In genomic region chr17:8300226-8300625, GRCh38 we compare ENCODE assay signal across 17 cellular contexts. TPM values are rescaled to one million over a fixed set of nuclear protein-coding genes. Genes with fewer than 3 reads are reported as not detected.
A peak's percentile ranks its signal among the peaks of the same experiment; 100 is the strongest.
DNase-seq lines count a peak whose midpoint lies in the region; ATAC-seq, FAIRE-seq and TF ChIP-seq lines count a peak whose summit lies in the region.
"Had no signal": no experiment of that assay in that cellular context is flagged by ENCODE, and none has a peak within 500 bp of the region (broad histone marks: within the 10 kb centered on the region; RNA-seq: fewer than 3 reads in every experiment).

No MANE protein-coding gene starts in this region.

- H3K27me3 ChIP-seq in HepG2 (ENCODE audit: control insufficient read depth in 1 of 2, insufficient read depth in 2 of 2, low read length in 2 of 2): no peaks in the 10 kb centered on the region
- no peaks in the 10 kb centered on the region for H3K27me3 ChIP-seq in right lobe of liver
- no peaks in the 10 kb centered on the region for H3K27me3 ChIP-seq in subcutaneous abdominal adipose tissue (ENCODE audit: control insufficient read depth in 5 of 5, insufficient read depth in 4 of 5, low read length in 5 of 5)
- H3K27me3 ChIP-seq: breast epithelium, hepatocyte, MG63, right atrium auricular region, upper lobe of right lung had no signal

- peaks cover 2% of the 10 kb centered on the region for H3K9me3 Mint-ChIP-seq in glutamatergic neuron (ENCODE audit: unreplicated experiment)
- H3K9me3 Mint-ChIP-seq: activated T-helper 2 cell treated with anti-CD3 and anti-CD28 coated beads, Interferon-gamma antibody, Interleukin-2, Interleukin-4, amounts not matched to agents 10 μg/mL and 5 μg/mL and 100 μg/mL, durations not matched to agents 14 hours and 24 hours and 36 hours had no signal

- CTCF ChIA-PET in HepG2 (lab: Yijun Ruan, JAX; ENCODE audit: low intra/inter-chr PET ratio, low total read pairs) (interaction anchor here (0.6 kb wide), 1 partner anchor 77 kb away, joined by 3 read pairs; no protein-coding TSS in a partner anchor), OCI-LY7 (lab: Charles Lee; ENCODE audit: unreplicated experiment) (no interaction called here)

- H3K4me3 ChIP-seq in HepG2 (replicated peaks in 1 of 3; ENCODE audit: insufficient read depth in 1 of 3, low read depth in 2 of 3, low read length in 3 of 3) (no peak overlapping the region), right lobe of liver (no peak overlapping the region), OCI-LY7 (ENCODE audit: low read depth, low read length, poor library complexity, severe bottlenecking) (no peak overlapping the region), subcutaneous abdominal adipose tissue (ENCODE audit: low read depth in 1 of 5, low read length in 5 of 5) (no peak overlapping the region)
- H3K4me3 ChIP-seq: breast epithelium, hepatocyte, MG63, right atrium auricular region, upper lobe of right lung had no signal

- no peaks in the 10 kb centered on the region for H3K9me2 ChIP-seq in OCI-LY7 (ENCODE audit: insufficient read depth, low read length)

- H3K27ac Mint-ChIP-seq in glutamatergic neuron (ENCODE audit: unreplicated experiment): peak overlapping the region; percentile 16
- H3K27ac Mint-ChIP-seq: activated T-helper 2 cell treated with anti-CD3 and anti-CD28 coated beads, Interferon-gamma antibody, Interleukin-2, Interleukin-4, amounts not matched to agents 10 μg/mL and 5 μg/mL and 100 μg/mL, durations not matched to agents 14 hours and 24 hours and 36 hours had no signal

- TF ChIP-seq RAD21 in HepG2 (CRISPR knock-in tag; IDR thresholded peaks at IDR 0.05): no peak

- no peaks in the 10 kb centered on the region for H3K4me1 Mint-ChIP-seq in glutamatergic neuron (ENCODE audit: low read depth, unreplicated experiment)

- TF ChIP-seq EP300 in HepG2 (IDR thresholded peaks at IDR 0.05; ENCODE audit: low read depth in 2 of 2, low read length in 2 of 2) (no peak), HepG2 (CRISPR knock-in tag; IDR thresholded peaks at IDR 0.05; ENCODE audit: borderline replicate concordance) (no peak)

- DNase-seq in HepG2 (ENCODE audit: low spot score) (no peak), right lobe of liver (no peak), OCI-LY7 (ENCODE audit: low spot score) (no peak), glutamatergic neuron (no peak), GM10266 (ENCODE audit: extremely low spot score) (no peak), Right ventricle myocardium superior (no peak)
- DNase-seq: upper lobe of right lung had no signal

- peaks cover 1% of the 10 kb centered on the region for H3K27me3 Mint-ChIP-seq in glutamatergic neuron (ENCODE audit: unreplicated experiment)

- no peak for FAIRE-seq in HepG2 (lab: Jason Lieb, UNC)
- FAIRE-seq: kidney had no signal

- H3K27ac ChIP-seq in HepG2 (ENCODE audit: extremely low read length, insufficient read depth, low read length): no peak overlapping the region
- H3K27ac ChIP-seq in right lobe of liver: no peak overlapping the region
- peak overlapping the region; percentile 4 for H3K27ac ChIP-seq in OCI-LY7 (ENCODE audit: low read depth, low read length, poor library complexity, severe bottlenecking)
- peak overlapping the region; percentile 37 for H3K27ac ChIP-seq in subcutaneous abdominal adipose tissue (ENCODE audit: low read depth, low read length)
- H3K27ac ChIP-seq: breast epithelium, hepatocyte, right atrium auricular region, RWPE1, upper lobe of right lung had no signal

- WGBS in HepG2 (ENCODE audit: low lambda C conversion rate): 62% methylated on average over 3 of the region's 3 CpGs
- WGBS in right lobe of liver (ENCODE audit: insufficient coverage, low coverage, low lambda C conversion rate, missing lambda C conversion rate): 42% methylated on average over 3 of the region's 3 CpGs

- TF ChIP-seq POLR2A in HepG2 (IDR thresholded peaks at IDR 0.05; ENCODE audit: insufficient read depth in 1 of 2, low read depth in 2 of 2, low read length in 2 of 2): no peak
- no peak for TF ChIP-seq POLR2A in right lobe of liver (IDR thresholded peaks at IDR 0.05)

- H3K79me2 ChIP-seq in HepG2 (ENCODE audit: insufficient read depth, low read length): no peaks in the 10 kb centered on the region
- H3K79me2 ChIP-seq in OCI-LY7 (ENCODE audit: insufficient read depth, low read depth, low read length): no peaks in the 10 kb centered on the region
- H3K79me2 ChIP-seq: hepatocyte had no signal

- BruUV-seq in HepG2 (replicated peaks; lab: Mats Ljungman, UMichigan): no TSS peak
- BruUV-seq in OCI-LY7 (replicated peaks; lab: Mats Ljungman, UMichigan): no TSS peak

- in situ Hi-C loops in HepG2 (cut with HindIII; ENCODE audit: extremely low pct_ligation_motif_present, low pct_unique_long_range_greater_than_20kb): loop anchor here (5.0 kb wide), 2 partner anchors 78 to 178 kb away; partner anchors contain the start of gene HES7

- peak overlapping the region; percentile 3 for H3K4me3 Mint-ChIP-seq in glutamatergic neuron (ENCODE audit: unreplicated experiment)

- POLR2A ChIA-PET in HepG2 (lab: Yijun Ruan, JAX): interaction anchor here (1.0 to 1.9 kb wide), 5 partner anchors 26 to 127 kb away, joined by 3 to 6 read pairs (median 3); partner anchors contain the start of gene PFAS
- POLR2A ChIA-PET in OCI-LY7 (lab: Charles Lee): interaction anchor here (1.1 kb wide), 1 partner anchor 77 kb away, joined by 3 read pairs; no protein-coding TSS in a partner anchor

- H3K36me3 Mint-ChIP-seq in glutamatergic neuron (ENCODE audit: unreplicated experiment): no peaks in the 10 kb centered on the region

- H2AFZ ChIP-seq in HepG2 (ENCODE audit: low read length) (no peak overlapping the region), OCI-LY7 (ENCODE audit: low read length) (peak overlapping the region; percentile 75)
- H2AFZ ChIP-seq: hepatocyte had no signal

- no peak for TF ChIP-seq CTCF in HepG2 (CRISPR knock-in tag; IDR thresholded peaks at IDR 0.05)
- no peak for TF ChIP-seq CTCF in right lobe of liver (IDR thresholded peaks at IDR 0.05)
- TF ChIP-seq CTCF in OCI-LY7 (conservative IDR thresholded peaks at IDR 0.05; ENCODE audit: low read length): no peak
- TF ChIP-seq CTCF in glutamatergic neuron (IDR thresholded peaks at IDR 0.05; ENCODE audit: partially characterized antibody, unreplicated experiment): no peak
- no peak for TF ChIP-seq CTCF in GM10266 (IDR thresholded peaks at IDR 0.05; ENCODE audit: control insufficient read depth, insufficient read depth, low read depth, missing control alignments)

- peaks cover 42% of the 10 kb centered on the region; the same call in 1 of the 2 replicates for H3K4me1 ChIP-seq in HepG2 (ENCODE audit: insufficient read depth, low read length)
- no peaks in the 10 kb centered on the region for H3K4me1 ChIP-seq in right lobe of liver
- peaks cover 6% of the 10 kb centered on the region for H3K4me1 ChIP-seq in OCI-LY7 (ENCODE audit: insufficient read depth, low read length, poor library complexity, severe bottlenecking)
- peaks cover 0 to 7% (median 0%) of the 10 kb centered on the region in 5 donors for H3K4me1 ChIP-seq in subcutaneous abdominal adipose tissue (ENCODE audit: control insufficient read depth in 5 of 5, insufficient read depth in 5 of 5, low read length in 5 of 5)
- H3K4me1 ChIP-seq: breast epithelium, upper lobe of right lung had no signal

- H3K9ac ChIP-seq in HepG2 (ENCODE audit: insufficient read depth, low read depth, low read length) (no peak overlapping the region), subcutaneous abdominal adipose tissue (ENCODE audit: low read length in 5 of 5) (no peak overlapping the region)

- no peaks in the 10 kb centered on the region for H3K9me3 ChIP-seq in HepG2 (ENCODE audit: low read length)
- H3K9me3 ChIP-seq in right lobe of liver: peaks cover 0 to 2% (median 0%) of the 10 kb centered on the region in 4 donors
- no peaks in the 10 kb centered on the region for H3K9me3 ChIP-seq in OCI-LY7 (ENCODE audit: low read length)
- H3K9me3 ChIP-seq in subcutaneous abdominal adipose tissue (ENCODE audit: control insufficient read depth in 5 of 5, low read length in 5 of 5): no peaks in the 10 kb centered on the region
- H3K9me3 ChIP-seq: breast epithelium, MG63, right atrium auricular region, upper lobe of right lung had no signal

- intact Hi-C loops in HepG2 (cut with micrococcal nuclease; ENCODE audit: unreplicated experiment): loop anchor here (1.0 kb wide), 1 partner anchor 77 kb away; no protein-coding TSS in a partner anchor
- intact Hi-C loops in right lobe of liver (cut with DNase I): loop anchor here in 1 of 2 donors (5.0 kb wide), 1 partner anchor 48 kb away; no protein-coding TSS in a partner anchor
- intact Hi-C loops in OCI-LY7 (cut with micrococcal nuclease; ENCODE audit: unreplicated experiment): loop anchor here (1.0 to 5.0 kb wide), 7 partner anchors 51 to 228 kb away; partner anchors contain the start of genes CTC1 and PFAS
- intact Hi-C loops in Right ventricle myocardium superior (cut with DNase I): no loop called here

- H4K20me1 ChIP-seq in HepG2 (ENCODE audit: insufficient read depth, low read length): no peaks in the 10 kb centered on the region
- no peaks in the 10 kb centered on the region for H4K20me1 ChIP-seq in OCI-LY7 (ENCODE audit: insufficient read depth, low read length)

- no peaks in the 10 kb centered on the region for H3K36me3 ChIP-seq in HepG2 (replicated peaks in 1 of 2; ENCODE audit: control insufficient read depth in 1 of 2, insufficient read depth in 2 of 2, low read length in 2 of 2)
- H3K36me3 ChIP-seq in right lobe of liver: no peaks in the 10 kb centered on the region
- no peaks in the 10 kb centered on the region for H3K36me3 ChIP-seq in OCI-LY7 (ENCODE audit: insufficient read depth, low read length)
- H3K36me3 ChIP-seq in subcutaneous abdominal adipose tissue (ENCODE audit: control insufficient read depth in 5 of 5, insufficient read depth in 5 of 5, low read length in 5 of 5): no peaks in the 10 kb centered on the region
- H3K36me3 ChIP-seq: breast epithelium, MG63, right atrium auricular region, upper lobe of right lung had no signal

- H3K4me2 ChIP-seq in HepG2 (ENCODE audit: low read depth, low read length) (peak overlapping the region; percentile 32), OCI-LY7 (ENCODE audit: low read length) (peak overlapping the region; percentile 49)
- H3K4me2 ChIP-seq: hepatocyte had no signal

- no peak for ATAC-seq in HepG2
- no peak for ATAC-seq in right lobe of liver
- no peak for ATAC-seq in Right ventricle myocardium superior (ENCODE audit: poor library complexity)
- ATAC-seq in HG02870 (IDR thresholded peaks at IDR 0.05; ENCODE audit: unreplicated experiment): no peak

RNA-seq across cellular contexts. Expression of gene SLC25A35, which starts 5.0 kb away (rescaled TPM):
- total RNA-seq in HepG2 (2016; rRNA removed; fragmentation: Illumina TruSeq; extraction: Trizol): 0.28 and 0.91 TPM in 2 replicates
- total RNA-seq in HepG2 (2016; cell fraction: cytosol; rRNA removed; fragmentation: Illumina TruSeq; extraction: Trizol; ENCODE audit: low read depth): 0.61 and 1.1 TPM in 2 replicates
- total RNA-seq in HepG2 (2016; cell fraction: insoluble cytoplasmic fraction; rRNA removed; fragmentation: Illumina TruSeq; extraction: Trizol): 0.30 and 0.82 TPM in 2 replicates
- 0.46 and 0.69 TPM in 2 replicates for total RNA-seq in HepG2 (2016; cell fraction: membrane; rRNA removed; fragmentation: Illumina TruSeq; extraction: Trizol)
- total RNA-seq in HepG2 (2016; cell fraction: nucleus; rRNA removed; fragmentation: Illumina TruSeq; extraction: Trizol): 1.9 and 2.9 TPM in 2 replicates
- polyA plus RNA-seq in HepG2 (2011; rRNA removed): 1.1 and 1.8 TPM in 2 replicates
- 0.73 and 0.74 TPM in 2 replicates for polyA plus RNA-seq in HepG2 (2011; cell fraction: cytosol; rRNA removed)
- polyA plus RNA-seq in HepG2 (2011; cell fraction: nucleus; rRNA removed): 12.0 and 12.7 TPM in 2 replicates
- 2.4 and 3.3 TPM in 2 replicates for polyA plus RNA-seq in HepG2 (2012)
- 0.33 and 0.42 TPM in 2 replicates for polyA plus RNA-seq in HepG2 (2016; cell fraction: cytosol; fragmentation: Illumina TruSeq; extraction: Trizol; ENCODE audit: low read depth)
- 0.99 and 1.5 TPM in 2 replicates for polyA plus RNA-seq in HepG2 (2016; cell fraction: insoluble cytoplasmic fraction; fragmentation: Illumina TruSeq; extraction: Trizol; ENCODE audit: low read depth)
- polyA plus RNA-seq in HepG2 (2016; cell fraction: membrane; fragmentation: Illumina TruSeq; extraction: Trizol; ENCODE audit: low read depth): 0.37 and 0.59 TPM in 2 replicates
- 5.8 and 6.6 TPM in 2 replicates for polyA plus RNA-seq in HepG2 (2016; cell fraction: nucleus; fragmentation: Illumina TruSeq; extraction: Trizol; ENCODE audit: insufficient read depth, low read depth)
- polyA minus RNA-seq in HepG2 (2011; rRNA and poly(A)+ RNA removed; ENCODE audit: low replicate concordance): 2.3 and 6.0 TPM in 2 replicates
- 0.35 and 0.49 TPM in 2 replicates for polyA minus RNA-seq in HepG2 (2011; cell fraction: cytosol; rRNA and poly(A)+ RNA removed)
- 2.1 and 2.4 TPM in 2 replicates for polyA minus RNA-seq in HepG2 (2011; cell fraction: nucleus; rRNA and poly(A)+ RNA removed)
- 1 to 10 TPM in 4 of 6 experiments, under 1 TPM in 2; 0.49 to 3.0 (median 1.6) TPM for total RNA-seq in right lobe of liver
- 3.9 and 4.5 TPM in 2 replicates for total RNA-seq in OCI-LY7 (2014; rRNA removed; shearing (Covaris generic))
- 23.8 and 27.8 TPM in 2 replicates for total RNA-seq in OCI-LY7 (2022)
- total RNA-seq in glutamatergic neuron (ENCODE audit: unreplicated experiment): 4.0 TPM
- total RNA-seq in Right ventricle myocardium superior: 1.00 TPM

RNA-seq across cellular contexts. Expression of gene ARHGEF15, which starts 9.8 kb away (rescaled TPM):
- total RNA-seq in HepG2 (2016; rRNA removed; fragmentation: Illumina TruSeq; extraction: Trizol): not detected in 2 replicates
- total RNA-seq in HepG2 (2016; cell fraction: cytosol; rRNA removed; fragmentation: Illumina TruSeq; extraction: Trizol; ENCODE audit: low read depth): not detected in 2 replicates
- total RNA-seq in HepG2 (2016; cell fraction: insoluble cytoplasmic fraction; rRNA removed; fragmentation: Illumina TruSeq; extraction: Trizol): not detected in 2 replicates
- not detected in 2 replicates for total RNA-seq in HepG2 (2016; cell fraction: membrane; rRNA removed; fragmentation: Illumina TruSeq; extraction: Trizol)
- total RNA-seq in HepG2 (2016; cell fraction: nucleus; rRNA removed; fragmentation: Illumina TruSeq; extraction: Trizol): not detected in 2 replicates
- polyA plus RNA-seq in HepG2 (2011; rRNA removed): not detected in 2 replicates
- polyA plus RNA-seq in HepG2 (2011; cell fraction: cytosol; rRNA removed): not detected in 2 replicates
- polyA plus RNA-seq in HepG2 (2011; cell fraction: nucleus; rRNA removed): not detected in 2 replicates
- not detected in 2 replicates for polyA plus RNA-seq in HepG2 (2012)
- polyA plus RNA-seq in HepG2 (2016; cell fraction: cytosol; fragmentation: Illumina TruSeq; extraction: Trizol; ENCODE audit: low read depth): not detected in 2 replicates
- not detected in 2 replicates for polyA plus RNA-seq in HepG2 (2016; cell fraction: insoluble cytoplasmic fraction; fragmentation: Illumina TruSeq; extraction: Trizol; ENCODE audit: low read depth)
- not detected in 2 replicates for polyA plus RNA-seq in HepG2 (2016; cell fraction: membrane; fragmentation: Illumina TruSeq; extraction: Trizol; ENCODE audit: low read depth)
- polyA plus RNA-seq in HepG2 (2016; cell fraction: nucleus; fragmentation: Illumina TruSeq; extraction: Trizol; ENCODE audit: insufficient read depth, low read depth): not detected in 2 replicates
- polyA minus RNA-seq in HepG2 (2011; rRNA and poly(A)+ RNA removed; ENCODE audit: low replicate concordance): not detected in 2 replicates
- not detected in 2 replicates for polyA minus RNA-seq in HepG2 (2011; cell fraction: cytosol; rRNA and poly(A)+ RNA removed)
- not detected in 2 replicates for polyA minus RNA-seq in HepG2 (2011; cell fraction: nucleus; rRNA and poly(A)+ RNA removed)
- 10 to 100 TPM in 1 of 6 experiments, 1 to 10 TPM in 5; 1.6 to 12.2 (median 2.5) TPM for total RNA-seq in right lobe of liver
- not detected in 2 replicates for total RNA-seq in OCI-LY7 (2014; rRNA removed; shearing (Covaris generic))
- not detected in 2 replicates for total RNA-seq in OCI-LY7 (2022)
- 0.66 TPM for total RNA-seq in glutamatergic neuron (ENCODE audit: unreplicated experiment)
- total RNA-seq in Right ventricle myocardium superior: 17.2 TPM
- total RNA-seq: activated T-helper 2 cell treated with anti-CD3 and anti-CD28 coated beads, Interferon-gamma antibody, Interleukin-2, Interleukin-4, amounts not matched to agents 10 μg/mL and 5 μg/mL and 100 μg/mL, durations not matched to agents 14 hours and 24 hours and 36 hours had no signal
- polyA plus RNA-seq: AG04450, hepatocyte had no signal

RNA-seq across cellular contexts. Expression of gene RANGRF, which starts 11.8 kb away (rescaled TPM):
- total RNA-seq in HepG2 (2016; rRNA removed; fragmentation: Illumina TruSeq; extraction: Trizol) (18.6 and 21.3 TPM in 2 replicates), right lobe of liver (1 to 10 TPM; 4.7 to 9.5 (median 6.8) TPM), OCI-LY7 (2022) (43.3 and 46.7 TPM in 2 replicates), glutamatergic neuron (ENCODE audit: unreplicated experiment) (29.5 TPM), Right ventricle myocardium superior (23.2 TPM)
- total RNA-seq in HepG2 (2016; cell fraction: cytosol; rRNA removed; fragmentation: Illumina TruSeq; extraction: Trizol; ENCODE audit: low read depth): 32.2 and 35.5 TPM in 2 replicates
- 18.4 and 19.4 TPM in 2 replicates for total RNA-seq in HepG2 (2016; cell fraction: insoluble cytoplasmic fraction; rRNA removed; fragmentation: Illumina TruSeq; extraction: Trizol)
- total RNA-seq in HepG2 (2016; cell fraction: membrane; rRNA removed; fragmentation: Illumina TruSeq; extraction: Trizol): 30.6 and 38.9 TPM in 2 replicates
- total RNA-seq in HepG2 (2016; cell fraction: nucleus; rRNA removed; fragmentation: Illumina TruSeq; extraction: Trizol): 10.6 and 12.2 TPM in 2 replicates
- 40.7 and 48.4 TPM in 2 replicates for polyA plus RNA-seq in HepG2 (2011; rRNA removed)
- 40.0 and 51.2 TPM in 2 replicates for polyA plus RNA-seq in HepG2 (2011; cell fraction: cytosol; rRNA removed)
- 53.9 and 65.1 TPM in 2 replicates for polyA plus RNA-seq in HepG2 (2011; cell fraction: nucleus; rRNA removed)
- polyA plus RNA-seq in HepG2 (2012): 30.0 and 42.5 TPM in 2 replicates
- polyA plus RNA-seq in HepG2 (2016; cell fraction: cytosol; fragmentation: Illumina TruSeq; extraction: Trizol; ENCODE audit: low read depth): 60.5 and 82.6 TPM in 2 replicates
- polyA plus RNA-seq in HepG2 (2016; cell fraction: insoluble cytoplasmic fraction; fragmentation: Illumina TruSeq; extraction: Trizol; ENCODE audit: low read depth): 34.4 and 37.9 TPM in 2 replicates
- polyA plus RNA-seq in HepG2 (2016; cell fraction: membrane; fragmentation: Illumina TruSeq; extraction: Trizol; ENCODE audit: low read depth): 50.3 and 63.7 TPM in 2 replicates
- polyA plus RNA-seq in HepG2 (2016; cell fraction: nucleus; fragmentation: Illumina TruSeq; extraction: Trizol; ENCODE audit: insufficient read depth, low read depth): 38.8 and 42.0 TPM in 2 replicates
- 22.2 and 42.1 TPM in 2 replicates for polyA minus RNA-seq in HepG2 (2011; rRNA and poly(A)+ RNA removed; ENCODE audit: low replicate concordance)
- polyA minus RNA-seq in HepG2 (2011; cell fraction: cytosol; rRNA and poly(A)+ RNA removed): 12.3 and 12.6 TPM in 2 replicates
- 6.8 and 9.6 TPM in 2 replicates for polyA minus RNA-seq in HepG2 (2011; cell fraction: nucleus; rRNA and poly(A)+ RNA removed)
- total RNA-seq in OCI-LY7 (2014; rRNA removed; shearing (Covaris generic)): 30.6 and 32.2 TPM in 2 replicates

RNA-seq across cellular contexts. Expression of gene ODF4, which starts 39.4 kb away (rescaled TPM):
- total RNA-seq in HepG2 (2016; rRNA removed; fragmentation: Illumina TruSeq; extraction: Trizol) (not detected in 2 replicates), right lobe of liver (not detected), OCI-LY7 (2022) (not detected in 2 replicates), glutamatergic neuron (ENCODE audit: unreplicated experiment) (not detected), Right ventricle myocardium superior (not detected)
- total RNA-seq in HepG2 (2016; cell fraction: cytosol; rRNA removed; fragmentation: Illumina TruSeq; extraction: Trizol; ENCODE audit: low read depth): not detected in 2 replicates
- not detected in 2 replicates for total RNA-seq in HepG2 (2016; cell fraction: insoluble cytoplasmic fraction; rRNA removed; fragmentation: Illumina TruSeq; extraction: Trizol)
- total RNA-seq in HepG2 (2016; cell fraction: membrane; rRNA removed; fragmentation: Illumina TruSeq; extraction: Trizol): not detected in 2 replicates
- not detected in 2 replicates for total RNA-seq in HepG2 (2016; cell fraction: nucleus; rRNA removed; fragmentation: Illumina TruSeq; extraction: Trizol)
- polyA plus RNA-seq in HepG2 (2011; rRNA removed): not detected in 2 replicates
- polyA plus RNA-seq in HepG2 (2011; cell fraction: cytosol; rRNA removed): not detected in 2 replicates
- not detected in 2 replicates for polyA plus RNA-seq in HepG2 (2011; cell fraction: nucleus; rRNA removed)
- not detected in 2 replicates for polyA plus RNA-seq in HepG2 (2012)
- polyA plus RNA-seq in HepG2 (2016; cell fraction: cytosol; fragmentation: Illumina TruSeq; extraction: Trizol; ENCODE audit: low read depth): not detected in 2 replicates
- not detected in 2 replicates for polyA plus RNA-seq in HepG2 (2016; cell fraction: insoluble cytoplasmic fraction; fragmentation: Illumina TruSeq; extraction: Trizol; ENCODE audit: low read depth)
- polyA plus RNA-seq in HepG2 (2016; cell fraction: membrane; fragmentation: Illumina TruSeq; extraction: Trizol; ENCODE audit: low read depth): not detected in 2 replicates
- polyA plus RNA-seq in HepG2 (2016; cell fraction: nucleus; fragmentation: Illumina TruSeq; extraction: Trizol; ENCODE audit: insufficient read depth, low read depth): not detected in 2 replicates
- not detected in 2 replicates for polyA minus RNA-seq in HepG2 (2011; rRNA and poly(A)+ RNA removed; ENCODE audit: low replicate concordance)
- not detected in 2 replicates for polyA minus RNA-seq in HepG2 (2011; cell fraction: cytosol; rRNA and poly(A)+ RNA removed)
- polyA minus RNA-seq in HepG2 (2011; cell fraction: nucleus; rRNA and poly(A)+ RNA removed): not detected in 2 replicates
- total RNA-seq in OCI-LY7 (2014; rRNA removed; shearing (Covaris generic)): not detected in 2 replicates
- total RNA-seq: activated T-helper 2 cell treated with anti-CD3 and anti-CD28 coated beads, Interferon-gamma antibody, Interleukin-2, Interleukin-4, amounts not matched to agents 10 μg/mL and 5 μg/mL and 100 μg/mL, durations not matched to agents 14 hours and 24 hours and 36 hours; breast epithelium; hepatocyte; kidney; right atrium auricular region; upper lobe of right lung had no signal
- polyA plus RNA-seq: AG04450, hepatocyte had no signal

RNA-seq across cellular contexts. Expression of gene PFAS, which starts 51.1 kb away (rescaled TPM):
- 42.8 and 58.2 TPM in 2 replicates for total RNA-seq in HepG2 (2016; rRNA removed; fragmentation: Illumina TruSeq; extraction: Trizol)
- 3.9 and 4.1 TPM in 2 replicates for total RNA-seq in HepG2 (2016; cell fraction: cytosol; rRNA removed; fragmentation: Illumina TruSeq; extraction: Trizol; ENCODE audit: low read depth)
- 36.4 and 46.8 TPM in 2 replicates for total RNA-seq in HepG2 (2016; cell fraction: insoluble cytoplasmic fraction; rRNA removed; fragmentation: Illumina TruSeq; extraction: Trizol)
- 10.3 and 10.7 TPM in 2 replicates for total RNA-seq in HepG2 (2016; cell fraction: membrane; rRNA removed; fragmentation: Illumina TruSeq; extraction: Trizol)
- total RNA-seq in HepG2 (2016; cell fraction: nucleus; rRNA removed; fragmentation: Illumina TruSeq; extraction: Trizol): 39.8 and 46.9 TPM in 2 replicates
- 45.7 and 49.4 TPM in 2 replicates for polyA plus RNA-seq in HepG2 (2011; rRNA removed)
- 11.1 and 14.3 TPM in 2 replicates for polyA plus RNA-seq in HepG2 (2011; cell fraction: cytosol; rRNA removed)
- polyA plus RNA-seq in HepG2 (2011; cell fraction: nucleus; rRNA removed): 242 and 334 TPM in 2 replicates
- 27.4 and 34.4 TPM in 2 replicates for polyA plus RNA-seq in HepG2 (2012)
- 1.7 and 1.8 TPM in 2 replicates for polyA plus RNA-seq in HepG2 (2016; cell fraction: cytosol; fragmentation: Illumina TruSeq; extraction: Trizol; ENCODE audit: low read depth)
- polyA plus RNA-seq in HepG2 (2016; cell fraction: insoluble cytoplasmic fraction; fragmentation: Illumina TruSeq; extraction: Trizol; ENCODE audit: low read depth): 24.1 and 31.4 TPM in 2 replicates
- 4.5 and 5.1 TPM in 2 replicates for polyA plus RNA-seq in HepG2 (2016; cell fraction: membrane; fragmentation: Illumina TruSeq; extraction: Trizol; ENCODE audit: low read depth)
- polyA plus RNA-seq in HepG2 (2016; cell fraction: nucleus; fragmentation: Illumina TruSeq; extraction: Trizol; ENCODE audit: insufficient read depth, low read depth): 118 and 131 TPM in 2 replicates
- 158 and 300 TPM in 2 replicates for polyA minus RNA-seq in HepG2 (2011; rRNA and poly(A)+ RNA removed; ENCODE audit: low replicate concordance)
- polyA minus RNA-seq in HepG2 (2011; cell fraction: cytosol; rRNA and poly(A)+ RNA removed): 20.2 and 30.2 TPM in 2 replicates
- polyA minus RNA-seq in HepG2 (2011; cell fraction: nucleus; rRNA and poly(A)+ RNA removed): 53.2 and 63.2 TPM in 2 replicates
- 10 to 100 TPM in 5 of 6 experiments, 1 to 10 TPM in 1; 10.0 to 21.0 (median 15.6) TPM for total RNA-seq in right lobe of liver
- total RNA-seq in OCI-LY7 (2014; rRNA removed; shearing (Covaris generic)): 114 and 122 TPM in 2 replicates
- 170 and 180 TPM in 2 replicates for total RNA-seq in OCI-LY7 (2022)
- 74.6 TPM for total RNA-seq in glutamatergic neuron (ENCODE audit: unreplicated experiment)
- 10.0 TPM for total RNA-seq in Right ventricle myocardium superior

Comparison
In these comparisons a context has a peak if more than half of its experiments do, and no peak if none do; other contexts are left out.
1. H3K27ac ChIP-seq: peak in OCI-LY7 (single experiment) and subcutaneous abdominal adipose tissue (single experiment); none in HepG2 (single experiment) and right lobe of liver (0 of 3).